2 cellular contexts compared by ENCODE assay signal in genomic region chr17:74865504-74866197, GRCh38.
TF ChIP-seq lines count a peak whose summit lies in the region.

No MANE protein-coding gene starts in this region.

TF ChIP-seq in HEK293, 187 proteins besides CTCF, POLR2A, EP300 and RAD21 (continued from another document):
- TF ChIP-seq ZNF148 (tag by site-specific recombination; IDR thresholded peaks at IDR 0.05; ENCODE audit: borderline replicate concordance) = no peak
- TF ChIP-seq GLI2 (tag by site-specific recombination; IDR thresholded peaks at IDR 0.05; ENCODE audit: borderline replicate concordance, low read depth) = no peak
- TF ChIP-seq, protein P1, sequence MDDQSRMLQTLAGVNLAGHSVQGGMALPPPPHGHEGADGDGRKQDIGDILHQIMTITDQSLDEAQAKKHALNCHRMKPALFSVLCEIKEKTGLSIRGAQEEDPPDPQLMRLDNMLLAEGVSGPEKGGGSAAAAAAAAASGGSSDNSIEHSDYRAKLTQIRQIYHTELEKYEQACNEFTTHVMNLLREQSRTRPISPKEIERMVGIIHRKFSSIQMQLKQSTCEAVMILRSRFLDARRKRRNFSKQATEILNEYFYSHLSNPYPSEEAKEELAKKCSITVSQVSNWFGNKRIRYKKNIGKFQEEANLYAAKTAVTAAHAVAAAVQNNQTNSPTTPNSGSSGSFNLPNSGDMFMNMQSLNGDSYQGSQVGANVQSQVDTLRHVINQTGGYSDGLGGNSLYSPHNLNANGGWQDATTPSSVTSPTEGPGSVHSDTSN (CRISPR knock-in tag; IDR thresholded peaks at IDR 0.05) = no peak
- TF ChIP-seq KLF7 (tag by site-specific recombination; IDR thresholded peaks at IDR 0.05; ENCODE audit: borderline replicate concordance) = no peak
- TF ChIP-seq ZBTB17 (tag by site-specific recombination; IDR thresholded peaks at IDR 0.05) = 0 out of 2 replicates have a peak, but pooled peaks have one; percentile 8
- no peak for TF ChIP-seq ZNF670 (tag by site-specific recombination; IDR thresholded peaks at IDR 0.05; ENCODE audit: low read depth)
- no peak for TF ChIP-seq ZNF10 (tag by site-specific recombination; IDR thresholded peaks at IDR 0.05)
- TF ChIP-seq ZNF398 (tag by site-specific recombination; IDR thresholded peaks at IDR 0.05) = no peak
- no peak for TF ChIP-seq IKZF3 (tag by site-specific recombination; IDR thresholded peaks at IDR 0.05)
- no peak for TF ChIP-seq BCL6B (tag by site-specific recombination; IDR thresholded peaks at IDR 0.05)

TF ChIP-seq in WTC11, 78 proteins besides CTCF, POLR2A, EP300 and RAD21 (continued from another document):
- TF ChIP-seq ZNF425 (CRISPR knock-in tag; conservative IDR thresholded peaks at IDR 0.05) (no peak), MYBL2 (CRISPR knock-in tag; IDR thresholded peaks at IDR 0.05) (no peak)
